In the genomic region with DNA sequence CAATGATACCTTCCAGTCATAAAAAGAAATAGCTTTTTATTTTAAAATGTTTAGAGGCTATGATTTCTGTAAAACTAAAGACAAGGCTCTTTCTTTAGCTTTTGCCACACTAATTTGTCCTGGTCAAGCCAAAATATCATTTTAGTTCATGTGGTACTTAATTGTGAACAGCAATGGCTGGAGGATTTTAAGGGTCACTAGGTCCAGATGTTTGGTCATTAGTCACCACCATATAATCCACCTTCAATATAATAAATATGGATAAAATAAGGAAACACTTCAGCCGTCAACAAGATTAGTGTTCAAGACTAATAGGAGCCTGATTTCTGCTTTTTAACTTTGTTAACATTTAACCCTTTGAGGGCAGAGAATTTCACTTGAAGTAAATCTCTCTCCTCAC, we compare ENCODE assay signal across 24 cellular contexts. TPM values are rescaled to one million over a fixed set of nuclear protein-coding genes. Genes with fewer than 3 reads are reported as not detected.
"Had no signal": no experiment of that assay in that cellular context is flagged by ENCODE, and none has a peak within 500 bp of the region (broad histone marks: within the 10 kb centered on the region; RNA-seq: fewer than 3 reads in every experiment).

No MANE protein-coding gene starts in this region.

- H3K4me3 ChIP-seq: Peyer's patch had no signal

- H3K27me3 ChIP-seq: Peyer's patch had no signal

- H3K36me3 ChIP-seq: Peyer's patch had no signal

- H3K9me3 ChIP-seq: Peyer's patch had no signal

- DNase-seq: activated CD4-positive, alpha-beta memory T cell treated with anti-CD3 and anti-CD28 coated beads for 36 hours; activated CD4-positive, alpha-beta T cell treated with anti-CD3 and anti-CD28 coated beads, Interleukin-2, amount 10 ng/mL, durations not matched to agents 24 days and 14 days; activated CD4-positive, CD25-positive, alpha-beta regulatory T cell treated with anti-CD3 and anti-CD28 coated beads, Interleukin-2, amount 50 U/mL, for 72 hours; activated CD8-positive, alpha-beta memory T cell treated with anti-CD3 and anti-CD28 coated beads for 24 hours; activated gamma-delta T cell; activated naive CD4-positive, alpha-beta T cell treated with anti-CD3 and anti-CD28 coated beads for 36 hours; activated T-cell treated with anti-CD3 and anti-CD28 coated beads, Interleukin-2, amount 50 U/mL, for 4 hours; central memory CD4-positive, alpha-beta T cell; KG1; NCI-H1092; NCI-H1417; NCI-H1694; NCI-H2029; NCI-H2107; NCI-H2171 treated with DMSO at 0.1 percent for 48 hours; NCI-H226; NCI-H526; NCI-H774; NK-92 treated with Interleukin-12 subunit alpha and Interleukin-12 subunit beta, amount 100 ng/mL, for 24 hours; Peyer's patch; SHP77 treated with DMSO at 0.1 percent for 48 hours had no signal

- H3K27ac ChIP-seq: Peyer's patch had no signal

- H3K4me1 ChIP-seq: Peyer's patch had no signal

RNA-seq across cellular contexts. Expression of gene HGF, which starts 50.0 kb away (rescaled TPM):
- total RNA-seq: activated CD4-positive, alpha-beta memory T cell treated with anti-CD3 and anti-CD28 coated beads for 36 hours; activated CD4-positive, alpha-beta T cell treated with anti-CD3 and anti-CD28 coated beads, Interleukin-2, amount 10 ng/mL, durations not matched to agents 24 days and 14 days; activated naive CD4-positive, alpha-beta T cell treated with anti-CD3 and anti-CD28 coated beads for 36 hours; activated T-helper 17 cell treated with anti-CD3 and anti-CD28 coated beads, Interleukin-2, amount 50 U/mL, for 72 hours; MCF 10A; NCI-H460 had no signal
